In the genomic region with DNA sequence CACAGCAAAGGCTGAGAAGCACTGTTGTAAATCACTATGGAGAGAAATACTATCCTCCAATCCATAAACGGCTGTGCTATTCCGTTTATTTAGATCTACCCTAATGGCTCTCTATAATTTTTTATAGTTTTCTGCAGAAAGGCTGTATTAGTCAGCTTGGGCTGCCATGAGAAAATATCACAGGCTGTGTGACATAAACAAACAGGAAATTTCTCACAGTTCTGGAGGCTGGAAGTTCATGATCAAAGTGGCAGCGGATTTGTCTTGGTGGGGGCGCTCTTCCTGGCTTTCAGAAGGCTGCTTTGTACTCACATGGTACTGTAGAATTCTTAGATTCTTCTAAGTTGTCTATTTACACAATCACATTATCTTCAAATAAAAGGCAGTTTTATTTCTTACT, we compare ENCODE assay signal across 28 cellular contexts.
"Had no signal": no experiment of that assay in that cellular context is flagged by ENCODE, and none has a peak within 500 bp of the region (broad histone marks: within the 10 kb centered on the region; RNA-seq: fewer than 3 reads in every experiment).

No MANE protein-coding gene starts in this region.

- H3K36me3 Mint-ChIP-seq: activated CD4-positive, alpha-beta memory T cell treated with anti-CD3 and anti-CD28 coated beads for 36 hours had no signal

- H3K36me3 ChIP-seq: gastroesophageal sphincter, right lobe of liver, transverse colon, WERI-Rb-1 had no signal

- ATAC-seq: activated CD4-positive, CD25-positive, alpha-beta regulatory T cell treated with anti-CD3 and anti-CD28 coated beads, Interleukin-2, amount 50 U/mL, for 24 hours; gastroesophageal sphincter; left cardiac atrium; left ventricle myocardium superior; right lobe of liver had no signal

- H3K4me3 Mint-ChIP-seq: activated CD4-positive, alpha-beta memory T cell treated with anti-CD3 and anti-CD28 coated beads for 36 hours; nephron had no signal

- H3K27ac Mint-ChIP-seq: activated CD4-positive, alpha-beta memory T cell treated with anti-CD3 and anti-CD28 coated beads for 36 hours; nephron; progenitor cell of endocrine pancreas had no signal

- H3K27ac ChIP-seq: gastroesophageal sphincter, right lobe of liver, testis, transverse colon, WERI-Rb-1 had no signal

- DNase-seq: activated CD4-positive, alpha-beta memory T cell treated with anti-CD3 and anti-CD28 coated beads for 36 hours; activated CD4-positive, alpha-beta T cell treated with anti-CD3 and anti-CD28 coated beads for 48 hours; activated CD8-positive, alpha-beta memory T cell treated with anti-CD3 and anti-CD28 coated beads, Interleukin-2, amount 50 U/mL, for 4 hours; activated gamma-delta T cell treated with Interleukin-2 at 50 U/mL for 16 hours; activated naive CD4-positive, alpha-beta T cell treated with anti-CD3 and anti-CD28 coated beads, Interleukin-2, amount 50 U/mL, for 16 hours; activated T-cell treated with anti-CD3 and anti-CD28 coated beads, Interleukin-2, amount 50 U/mL, for 1 hour; amniotic stem cell; central memory CD4-positive, alpha-beta T cell; effector CD8-positive, alpha-beta T cell; head of caudate nucleus; hippocampal formation; left cardiac atrium; left ventricle myocardium superior; right lobe of liver; stimulated activated CD4-positive, alpha-beta T cell treated with anti-CD3 and anti-CD28 coated beads, Interleukin-2, amount 100 ng/mL, for 48 hours; stimulated activated naive CD4-positive, alpha-beta T cell treated with Interleukin-2 at 50 U/mL for 16 hours; T-helper 9 cell; testis; transverse colon; WERI-Rb-1 had no signal

- H3K9me3 ChIP-seq: gastroesophageal sphincter, right lobe of liver, testis, transverse colon had no signal

- H3K27me3 ChIP-seq: right lobe of liver, testis, transverse colon had no signal

- H3K4me1 Mint-ChIP-seq: nephron had no signal

- H3K4me1 ChIP-seq: gastroesophageal sphincter, right lobe of liver, testis, transverse colon had no signal

- FAIRE-seq: astrocyte, endometrium, keratinocyte, TTC549 had no signal

- H3K4me3 ChIP-seq: gastroesophageal sphincter, right lobe of liver, transverse colon had no signal

- H3K9me3 Mint-ChIP-seq: activated CD4-positive, alpha-beta memory T cell treated with anti-CD3 and anti-CD28 coated beads for 36 hours had no signal

- H3K27me3 Mint-ChIP-seq: progenitor cell of endocrine pancreas had no signal
